Comparison of ENCODE assay signal across 1 cellular context in the genomic region with DNA sequence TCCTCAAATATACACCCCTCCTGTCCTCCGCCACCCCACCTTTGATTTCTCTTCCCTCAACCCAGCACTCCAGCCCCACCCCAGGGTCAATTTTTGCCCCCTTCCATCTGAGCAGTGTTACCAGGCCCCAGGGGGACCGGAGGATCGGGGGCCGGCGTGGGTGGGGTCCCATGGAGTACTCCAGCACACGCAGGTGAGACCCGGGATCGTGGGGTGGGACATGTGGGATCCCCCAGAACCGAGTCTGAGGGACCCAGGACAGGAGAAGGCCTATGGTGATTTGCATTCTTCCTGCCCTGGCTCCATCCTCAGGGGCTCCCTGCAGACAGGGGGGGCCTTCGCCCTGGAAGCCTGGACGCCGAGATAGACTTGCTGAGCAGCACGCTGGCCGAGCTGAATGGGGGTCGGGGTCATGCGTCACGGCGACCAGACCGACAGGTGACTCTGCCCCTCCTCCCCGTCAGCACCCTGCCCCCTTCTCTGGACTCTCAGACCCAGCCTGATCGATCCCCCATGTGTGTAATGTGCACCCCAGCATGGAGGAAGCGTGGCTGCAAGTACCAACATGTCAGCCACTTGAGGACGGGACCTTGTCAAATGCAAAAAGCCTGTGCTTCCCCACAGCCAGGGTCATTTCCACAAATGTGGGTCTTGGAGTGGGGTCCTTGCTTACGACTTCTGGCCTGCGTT.
A peak's percentile ranks its signal among the peaks of the same experiment; 100 is the strongest.
TF ChIP-seq lines count a peak whose summit lies in the region.

No MANE protein-coding gene starts in this region.

TF ChIP-seq in K562, 482 proteins besides CTCF, POLR2A, EP300 and RAD21 (continued from another document and continues in another):
- no peak for TF ChIP-seq TRIM25 (IDR thresholded peaks at IDR 0.05; ENCODE audit: borderline replicate concordance)
- TF ChIP-seq ZNF407 (IDR thresholded peaks at IDR 0.05; ENCODE audit: low read depth), result no peak
- no peak for TF ChIP-seq ESRRB (CRISPR knock-in tag; IDR thresholded peaks at IDR 0.05; ENCODE audit: borderline replicate concordance)
- no peak for TF ChIP-seq SP1 (CRISPR knock-in tag; IDR thresholded peaks at IDR 0.05)
- peak; percentile 10 for TF ChIP-seq TAF1 (IDR thresholded peaks at IDR 0.05; ENCODE audit: control insufficient read depth, extremely low read depth, insufficient read depth, low read length, severe bottlenecking)
- no peak for TF ChIP-seq ZNF274 (IDR thresholded peaks at IDR 0.05; ENCODE audit: borderline replicate concordance, low read depth, low read length)
- no peak for TF ChIP-seq NR2C1 (IDR thresholded peaks at IDR 0.05)
- TF ChIP-seq NR2C1 (tag; IDR thresholded peaks at IDR 0.05), result peak; percentile 35; the same call in 1 of the 2 replicates
- no peak for TF ChIP-seq CCAR2 (IDR thresholded peaks at IDR 0.05; ENCODE audit: low read depth, low read length)
- TF ChIP-seq E4F1 (CRISPR knock-in tag; IDR thresholded peaks at IDR 0.05; ENCODE audit: borderline replicate concordance), result no peak
- no peak for TF ChIP-seq MIER1 (IDR thresholded peaks at IDR 0.05; ENCODE audit: low read depth)
- TF ChIP-seq HSF4 (CRISPR knock-in tag; IDR thresholded peaks at IDR 0.05; ENCODE audit: borderline replicate concordance), result 0 out of 2 replicates have a peak, but pooled peaks have one; percentile 30
- 0 out of 2 replicates have a peak, but pooled peaks have one; percentile 11 for TF ChIP-seq ZNF584 (CRISPR knock-in tag; IDR thresholded peaks at IDR 0.05; ENCODE audit: low read depth)
- no peak for TF ChIP-seq TGIF2 (CRISPR knock-in tag; IDR thresholded peaks at IDR 0.05)
- TF ChIP-seq SMARCC2 (IDR thresholded peaks at IDR 0.05; ENCODE audit: low read depth), result no peak
- TF ChIP-seq BHLHE40 (IDR thresholded peaks at IDR 0.05; ENCODE audit: low read length), result no peak
- TF ChIP-seq ZFP1 (CRISPR knock-in tag; IDR thresholded peaks at IDR 0.05), result no peak
- no peak for TF ChIP-seq MBD2 (IDR thresholded peaks at IDR 0.05; ENCODE audit: borderline replicate concordance, low read depth)
- no peak for TF ChIP-seq ZNF175 (CRISPR knock-in tag; IDR thresholded peaks at IDR 0.05; ENCODE audit: low read depth)
- TF ChIP-seq, protein P1, sequence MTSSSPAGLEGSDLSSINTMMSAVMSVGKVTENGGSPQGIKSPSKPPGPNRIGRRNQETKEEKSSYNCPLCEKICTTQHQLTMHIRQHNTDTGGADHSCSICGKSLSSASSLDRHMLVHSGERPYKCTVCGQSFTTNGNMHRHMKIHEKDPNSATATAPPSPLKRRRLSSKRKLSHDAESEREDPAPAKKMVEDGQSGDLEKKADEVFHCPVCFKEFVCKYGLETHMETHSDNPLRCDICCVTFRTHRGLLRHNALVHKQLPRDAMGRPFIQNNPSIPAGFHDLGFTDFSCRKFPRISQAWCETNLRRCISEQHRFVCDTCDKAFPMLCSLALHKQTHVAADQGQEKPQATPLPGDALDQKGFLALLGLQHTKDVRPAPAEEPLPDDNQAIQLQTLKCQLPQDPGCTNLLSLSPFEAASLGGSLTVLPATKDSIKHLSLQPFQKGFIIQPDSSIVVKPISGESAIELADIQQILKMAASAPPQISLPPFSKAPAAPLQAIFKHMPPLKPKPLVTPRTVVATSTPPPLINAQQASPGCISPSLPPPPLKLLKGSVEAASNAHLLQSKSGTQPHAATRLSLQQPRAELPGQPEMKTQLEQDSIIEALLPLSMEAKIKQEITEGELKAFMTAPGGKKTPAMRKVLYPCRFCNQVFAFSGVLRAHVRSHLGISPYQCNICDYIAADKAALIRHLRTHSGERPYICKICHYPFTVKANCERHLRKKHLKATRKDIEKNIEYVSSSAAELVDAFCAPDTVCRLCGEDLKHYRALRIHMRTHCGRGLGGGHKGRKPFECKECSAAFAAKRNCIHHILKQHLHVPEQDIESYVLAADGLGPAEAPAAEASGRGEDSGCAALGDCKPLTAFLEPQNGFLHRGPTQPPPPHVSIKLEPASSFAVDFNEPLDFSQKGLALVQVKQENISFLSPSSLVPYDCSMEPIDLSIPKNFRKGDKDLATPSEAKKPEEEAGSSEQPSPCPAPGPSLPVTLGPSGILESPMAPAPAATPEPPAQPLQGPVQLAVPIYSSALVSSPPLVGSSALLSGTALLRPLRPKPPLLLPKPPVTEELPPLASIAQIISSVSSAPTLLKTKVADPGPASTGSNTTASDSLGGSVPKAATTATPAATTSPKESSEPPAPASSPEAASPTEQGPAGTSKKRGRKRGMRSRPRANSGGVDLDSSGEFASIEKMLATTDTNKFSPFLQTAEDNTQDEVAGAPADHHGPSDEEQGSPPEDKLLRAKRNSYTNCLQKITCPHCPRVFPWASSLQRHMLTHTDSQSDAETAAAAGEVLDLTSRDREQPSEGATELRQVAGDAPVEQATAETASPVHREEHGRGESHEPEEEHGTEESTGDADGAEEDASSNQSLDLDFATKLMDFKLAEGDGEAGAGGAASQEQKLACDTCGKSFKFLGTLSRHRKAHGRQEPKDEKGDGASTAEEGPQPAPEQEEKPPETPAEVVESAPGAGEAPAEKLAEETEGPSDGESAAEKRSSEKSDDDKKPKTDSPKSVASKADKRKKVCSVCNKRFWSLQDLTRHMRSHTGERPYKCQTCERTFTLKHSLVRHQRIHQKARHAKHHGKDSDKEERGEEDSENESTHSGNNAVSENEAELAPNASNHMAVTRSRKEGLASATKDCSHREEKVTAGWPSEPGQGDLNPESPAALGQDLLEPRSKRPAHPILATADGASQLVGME (CRISPR knock-in tag; IDR thresholded peaks at IDR 0.05), result no peak
- TF ChIP-seq, protein P2, sequence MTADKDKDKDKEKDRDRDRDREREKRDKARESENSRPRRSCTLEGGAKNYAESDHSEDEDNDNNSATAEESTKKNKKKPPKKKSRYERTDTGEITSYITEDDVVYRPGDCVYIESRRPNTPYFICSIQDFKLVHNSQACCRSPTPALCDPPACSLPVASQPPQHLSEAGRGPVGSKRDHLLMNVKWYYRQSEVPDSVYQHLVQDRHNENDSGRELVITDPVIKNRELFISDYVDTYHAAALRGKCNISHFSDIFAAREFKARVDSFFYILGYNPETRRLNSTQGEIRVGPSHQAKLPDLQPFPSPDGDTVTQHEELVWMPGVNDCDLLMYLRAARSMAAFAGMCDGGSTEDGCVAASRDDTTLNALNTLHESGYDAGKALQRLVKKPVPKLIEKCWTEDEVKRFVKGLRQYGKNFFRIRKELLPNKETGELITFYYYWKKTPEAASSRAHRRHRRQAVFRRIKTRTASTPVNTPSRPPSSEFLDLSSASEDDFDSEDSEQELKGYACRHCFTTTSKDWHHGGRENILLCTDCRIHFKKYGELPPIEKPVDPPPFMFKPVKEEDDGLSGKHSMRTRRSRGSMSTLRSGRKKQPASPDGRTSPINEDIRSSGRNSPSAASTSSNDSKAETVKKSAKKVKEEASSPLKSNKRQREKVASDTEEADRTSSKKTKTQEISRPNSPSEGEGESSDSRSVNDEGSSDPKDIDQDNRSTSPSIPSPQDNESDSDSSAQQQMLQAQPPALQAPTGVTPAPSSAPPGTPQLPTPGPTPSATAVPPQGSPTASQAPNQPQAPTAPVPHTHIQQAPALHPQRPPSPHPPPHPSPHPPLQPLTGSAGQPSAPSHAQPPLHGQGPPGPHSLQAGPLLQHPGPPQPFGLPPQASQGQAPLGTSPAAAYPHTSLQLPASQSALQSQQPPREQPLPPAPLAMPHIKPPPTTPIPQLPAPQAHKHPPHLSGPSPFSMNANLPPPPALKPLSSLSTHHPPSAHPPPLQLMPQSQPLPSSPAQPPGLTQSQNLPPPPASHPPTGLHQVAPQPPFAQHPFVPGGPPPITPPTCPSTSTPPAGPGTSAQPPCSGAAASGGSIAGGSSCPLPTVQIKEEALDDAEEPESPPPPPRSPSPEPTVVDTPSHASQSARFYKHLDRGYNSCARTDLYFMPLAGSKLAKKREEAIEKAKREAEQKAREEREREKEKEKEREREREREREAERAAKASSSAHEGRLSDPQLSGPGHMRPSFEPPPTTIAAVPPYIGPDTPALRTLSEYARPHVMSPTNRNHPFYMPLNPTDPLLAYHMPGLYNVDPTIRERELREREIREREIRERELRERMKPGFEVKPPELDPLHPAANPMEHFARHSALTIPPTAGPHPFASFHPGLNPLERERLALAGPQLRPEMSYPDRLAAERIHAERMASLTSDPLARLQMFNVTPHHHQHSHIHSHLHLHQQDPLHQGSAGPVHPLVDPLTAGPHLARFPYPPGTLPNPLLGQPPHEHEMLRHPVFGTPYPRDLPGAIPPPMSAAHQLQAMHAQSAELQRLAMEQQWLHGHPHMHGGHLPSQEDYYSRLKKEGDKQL (CRISPR knock-in tag; IDR thresholded peaks at IDR 0.05; ENCODE audit: borderline replicate concordance), result 0 out of 2 replicates have a peak, but pooled peaks have one; percentile 51
- TF ChIP-seq CREBBP (IDR thresholded peaks at IDR 0.05; ENCODE audit: low read depth, low read length), result no peak
